In genomic region chr9:134960701-134961181, GRCh38 we compare ENCODE assay signal across 19 cellular contexts. TPM values are rescaled to one million over a fixed set of nuclear protein-coding genes. Genes with fewer than 3 reads are reported as not detected.
"Had no signal": no experiment of that assay in that cellular context is flagged by ENCODE, and none has a peak within 500 bp of the region (broad histone marks: within the 10 kb centered on the region; RNA-seq: fewer than 3 reads in every experiment).

No MANE protein-coding gene starts in this region.

- H3K27me3 ChIP-seq: ascending aorta had no signal

- ATAC-seq: effector memory CD8-positive, alpha-beta T cell; naive thymus-derived CD8-positive, alpha-beta T cell had no signal

- H3K36me3 ChIP-seq: ascending aorta, breast epithelium, SJSA1 had no signal

- H3K9me3 ChIP-seq: ascending aorta, breast epithelium, SJSA1 had no signal

- H3K27ac ChIP-seq: ascending aorta, breast epithelium, epithelial cell of prostate, SJSA1 had no signal

- H3K4me1 ChIP-seq: ascending aorta, breast epithelium, SJSA1 had no signal

- DNase-seq: activated CD4-positive, alpha-beta T cell treated with anti-CD3 and anti-CD28 coated beads, Interleukin-2, amount 10 ng/mL, durations not matched to agents 7 days and 5 days; activated CD8-positive, alpha-beta memory T cell treated with anti-CD3 and anti-CD28 coated beads for 24 hours; activated naive CD4-positive, alpha-beta T cell treated with anti-CD3 and anti-CD28 coated beads for 36 hours; dermis blood vessel endothelial cell; effector memory CD8-positive, alpha-beta T cell; foreskin melanocyte; kidney glomerular epithelial cell; mammary epithelial cell; stimulated activated CD4-positive, alpha-beta T cell treated with anti-CD3 and anti-CD28 coated beads, Interleukin-15, amount 100 ng/mL, for 24 hours; stimulated activated CD4-positive, alpha-beta T cell treated with anti-CD3 and anti-CD28 coated beads, Interleukin-4, amount 100 ng/mL, for 1 hour; stimulated activated naive CD4-positive, alpha-beta T cell treated with Interleukin-2 at 50 U/mL for 16 hours; T-helper 2 cell had no signal

- H3K4me3 ChIP-seq: ascending aorta, breast epithelium, SJSA1 had no signal

RNA-seq across cellular contexts. Expression of gene FCN1, which starts 43.0 kb away (rescaled TPM):
- total RNA-seq: activated CD4-positive, alpha-beta T cell treated with anti-CD3 and anti-CD28 coated beads, Interleukin-2, amount 10 ng/mL, durations not matched to agents 7 days and 5 days; activated naive CD4-positive, alpha-beta T cell treated with anti-CD3 and anti-CD28 coated beads for 36 hours; ascending aorta; dermis blood vessel endothelial cell; fibroblast of lung; mammary epithelial cell; pulmonary artery endothelial cell; SJSA1 had no signal
- polyA plus RNA-seq: fibroblast of lung, mammary epithelial cell had no signal
